1 cellular context compared by ENCODE assay signal in genomic region chr12:95072900-95073697, GRCh38.
TF ChIP-seq lines count a peak whose summit lies in the region.

TSS of gene NR2C1 (minus strand) at chr12:95073618. CDS start at chr12:95067384, 6,234 bp downstream.

TF ChIP-seq in HCT116, 20 proteins besides CTCF, POLR2A, EP300 and RAD21 (continued from another document):
- no peak for TF ChIP-seq REST (IDR thresholded peaks at IDR 0.05; ENCODE audit: low read depth)
- TF ChIP-seq YY1 (IDR thresholded peaks at IDR 0.05; ENCODE audit: extremely low read depth, insufficient replicate concordance, low read depth, low read length), result peak; percentile 53
- TF ChIP-seq MAX (IDR thresholded peaks at IDR 0.05), result no peak
- peak; percentile 67 for TF ChIP-seq POLR2AphosphoS5 (IDR thresholded peaks at IDR 0.05; ENCODE audit: low read depth, low read length)
